In the genomic region with DNA sequence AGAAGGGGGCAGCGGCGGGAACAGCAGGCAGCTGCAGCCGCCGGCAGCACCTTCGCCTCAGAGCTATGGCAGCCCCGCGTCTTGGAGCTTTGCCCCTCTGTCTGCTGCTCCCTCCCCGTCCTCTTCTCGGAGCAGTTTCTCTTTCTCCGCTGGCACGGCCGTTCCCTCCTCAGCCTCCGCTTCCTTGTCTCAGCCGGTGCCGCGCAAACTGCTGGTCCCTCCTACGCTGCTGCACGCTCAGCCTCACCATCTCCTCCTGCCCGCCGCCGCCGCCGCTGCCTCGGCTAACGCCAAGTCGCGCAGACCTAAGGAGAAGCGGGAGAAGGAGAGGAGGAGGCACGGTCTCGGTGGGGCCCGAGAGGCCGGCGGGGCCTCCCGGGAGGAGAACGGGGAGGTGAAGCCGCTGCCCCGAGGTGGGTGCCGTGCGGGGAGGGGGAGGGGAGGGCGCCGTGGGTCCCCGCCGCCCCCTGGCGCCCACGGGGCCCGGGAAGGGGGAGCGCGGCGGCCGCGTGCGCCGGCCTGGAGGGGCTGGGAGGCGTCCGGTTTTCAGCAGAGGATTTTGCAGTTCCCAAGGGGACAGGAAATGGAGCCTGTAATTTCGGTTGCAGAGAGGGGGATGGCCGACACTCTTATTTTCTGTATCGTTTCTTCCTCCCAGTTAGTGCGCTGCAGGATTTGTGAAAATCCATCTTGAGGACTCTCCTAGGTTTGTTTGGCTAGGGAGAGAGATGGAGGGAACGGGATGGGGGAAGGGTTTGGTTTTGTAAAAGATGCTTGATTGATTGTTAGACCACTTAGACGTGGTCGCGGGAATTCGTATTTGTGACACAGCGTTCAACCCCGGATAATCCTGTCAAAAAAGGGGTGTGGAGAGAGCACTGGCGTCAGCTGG, we compare ENCODE assay signal across 8 cellular contexts. TPM values are rescaled to one million over a fixed set of nuclear protein-coding genes. Genes with fewer than 3 reads are reported as not detected.
DNase-seq lines count a peak whose midpoint lies in the region; TF ChIP-seq lines count a peak whose summit lies in the region.

No MANE protein-coding gene starts in this region.

- H4K20me1 ChIP-seq in PC-9 (ENCODE audit: insufficient read depth) = no peaks in the 10 kb centered on the region; the same call in 1 of the 2 replicates

- H2AFZ ChIP-seq in PC-9 = peak overlapping the region; percentile 98

- TF ChIP-seq EP300 in stomach (IDR thresholded peaks at IDR 0.05) = no peak

- peak overlapping the region; percentile 87 to 99 (median 97) for H3K27ac Mint-ChIP-seq in CD4-positive, alpha-beta memory T cell
- peak overlapping the region; percentile 98 to 99 (median 99) for H3K27ac Mint-ChIP-seq in nephron

- no peaks in the 10 kb centered on the region for H3K9me3 ChIP-seq in CD4-positive, alpha-beta memory T cell (ENCODE audit: control insufficient read depth in 1 of 2, low read length in 2 of 2)
- H3K9me3 ChIP-seq in PC-9 (ENCODE audit: insufficient read depth, low read depth) = no peaks in the 10 kb centered on the region
- no peaks in the 10 kb centered on the region for H3K9me3 ChIP-seq in stomach

- TF ChIP-seq CTCF in GM20000 (IDR thresholded peaks at IDR 0.05; ENCODE audit: extremely low read depth, missing control alignments) (no peak), PC-9 (conservative IDR thresholded peaks at IDR 0.05) (no peak), fibroblast of pulmonary artery (IDR thresholded peaks at IDR 0.05; ENCODE audit: low read length, missing control alignments) (no peak), nephron (IDR thresholded peaks at IDR 0.05; ENCODE audit: unreplicated experiment in 3 of 3) (no peak), stomach (IDR thresholded peaks at IDR 0.05) (no peak)

- H3K4me1 ChIP-seq in CD4-positive, alpha-beta memory T cell (ENCODE audit: insufficient read depth, low read length) = peaks cover 51% of the 10 kb centered on the region
- H3K4me1 ChIP-seq in PC-9 (replicated peaks; ENCODE audit: insufficient read depth) = peaks cover 32% of the 10 kb centered on the region
- peaks cover 40 to 72% (median 60%) of the 10 kb centered on the region in 4 donors for H3K4me1 ChIP-seq in stomach

- intact Hi-C loops in CD4-positive, alpha-beta memory T cell (cut with micrococcal nuclease) = loop anchor here (1.0 to 5.0 kb wide), 6 partner anchors 10 to 1395 kb away; a partner anchor contains a TSS
- intact Hi-C loops in PC-9 (cut with micrococcal nuclease; ENCODE audit: unreplicated experiment) (loop anchor here (1.0 to 2.0 kb wide), 2 partner anchors 22 to 40 kb away; no protein-coding TSS in a partner anchor), stomach (cut with DNase I; ENCODE audit: low total_unique reads) (no loop called here)

- H3F3A ChIP-seq in PC-9 (ENCODE audit: insufficient read depth, low read depth) = no peaks in the 10 kb centered on the region; the same call in 1 of the 2 replicates

- WGBS in stomach, 5 donors = 0 to 2% (median 1%) methylated on average over 40 to 67 of the region's 67 CpGs

- CTCF ChIA-PET in CD4-positive, alpha-beta memory T cell (lab: Charles Lee; ENCODE audit: partially characterized antibody) = interaction anchor here (0.7 to 2.5 kb wide), 15 partner anchors 8 to 237 kb away, joined by 3 to 18 read pairs (median 5); no protein-coding TSS in a partner anchor
- CTCF ChIA-PET in PC-9 (lab: Charles Lee) = no interaction called here

- H3K4me3 ChIP-seq in CD4-positive, alpha-beta memory T cell (ENCODE audit: low read length in 2 of 2) = peak overlapping the region; percentile 74 to 99
- H3K4me3 ChIP-seq in PC-9 (peak overlapping the region; percentile 89), fibroblast of pulmonary artery (replicated peaks; ENCODE audit: low read depth, low read length) (peak overlapping the region; percentile 81), stomach (peak overlapping the region; percentile 86 to 100 (median 91))

- H3K4me3 Mint-ChIP-seq in CD4-positive, alpha-beta memory T cell = peak overlapping the region; percentile 91 to 99 (median 98)
- peak overlapping the region; percentile 100 for H3K4me3 Mint-ChIP-seq in nephron

- H3K27ac ChIP-seq in CD4-positive, alpha-beta memory T cell (ENCODE audit: low read depth, low read length) = peak overlapping the region; percentile 89
- H3K27ac ChIP-seq in PC-9 (peak overlapping the region; percentile 51), stomach (peak overlapping the region; percentile 94 to 99 (median 97))

- H3K27me3 Mint-ChIP-seq in CD4-positive, alpha-beta memory T cell = no peaks in the 10 kb centered on the region
- H3K27me3 Mint-ChIP-seq in nephron (ENCODE audit: low read depth) = no peaks in the 10 kb centered on the region

- H3K36me3 Mint-ChIP-seq in CD4-positive, alpha-beta memory T cell = peaks cover 8 to 29% of the 10 kb centered on the region in 2 donors
- H3K36me3 Mint-ChIP-seq in nephron (ENCODE audit: low read depth) = peaks cover 21% of the 10 kb centered on the region

- peak overlapping the region; percentile 92 for H3K4me2 ChIP-seq in PC-9

- H3K79me2 ChIP-seq in PC-9 (ENCODE audit: low read depth) = peaks cover 80% of the 10 kb centered on the region

- H3K27me3 ChIP-seq in CD4-positive, alpha-beta memory T cell (ENCODE audit: insufficient read depth, low read length) = no peaks in the 10 kb centered on the region
- H3K27me3 ChIP-seq in PC-9 (ENCODE audit: insufficient read depth, low read depth) (no peaks in the 10 kb centered on the region), stomach (no peaks in the 10 kb centered on the region)

- TF ChIP-seq POLR2A in stomach (IDR thresholded peaks at IDR 0.05) = no peak

- peak in 3 of 5 donors; percentile 71 to 73 (median 71) for DNase-seq in CD4-positive, alpha-beta memory T cell
- peak; percentile 51 for DNase-seq in GM20000 (ENCODE audit: low spot score)
- peak; percentile 65 for DNase-seq in HS-5 (ENCODE audit: low read depth)
- peak; percentile 39 to 65 for DNase-seq in PC-9
- DNase-seq in activated T-helper 1 cell treated with Interleukin-2 at 50 U/mL for 16 hours (ENCODE audit: low read depth) = peak; percentile 35
- peak; percentile 42 for DNase-seq in fibroblast of pulmonary artery (ENCODE audit: low read depth)
- peak; percentile 68 for DNase-seq in stomach

- no TSS peak for BruUV-seq in PC-9 (replicated peaks; lab: Mats Ljungman, UMichigan)

- H3K9me3 Mint-ChIP-seq in CD4-positive, alpha-beta memory T cell = no peaks in the 10 kb centered on the region
- H3K9me3 Mint-ChIP-seq in nephron = no peaks in the 10 kb centered on the region

- no peaks in the 10 kb centered on the region for H3K36me3 ChIP-seq in CD4-positive, alpha-beta memory T cell (ENCODE audit: insufficient read depth, low read length)
- H3K36me3 ChIP-seq in PC-9 (ENCODE audit: low read depth) (no peaks in the 10 kb centered on the region), stomach (no peaks in the 10 kb centered on the region)

- peaks cover 37 to 74% (median 57%) of the 10 kb centered on the region in 4 donors for H3K4me1 Mint-ChIP-seq in CD4-positive, alpha-beta memory T cell
- H3K4me1 Mint-ChIP-seq in nephron = peaks cover 57% of the 10 kb centered on the region

- H3K9me2 ChIP-seq in PC-9 (ENCODE audit: insufficient read depth) = no peaks in the 10 kb centered on the region

- POLR2A ChIA-PET in CD4-positive, alpha-beta memory T cell (lab: Charles Lee; ENCODE audit: partially characterized antibody) = interaction anchor here (0.7 to 4.1 kb wide), 22 partner anchors 8 to 575 kb away, joined by 3 to 41 read pairs (median 5); a partner anchor contains a TSS
- POLR2A ChIA-PET in PC-9 (lab: Charles Lee; ENCODE audit: unreplicated experiment) = interaction anchor here (0.6 to 0.8 kb wide), 3 partner anchors 21 to 63 kb away, joined by 3 to 14 read pairs (median 6); no protein-coding TSS in a partner anchor

RNA-seq across cellular contexts. Expression of a gene that starts 0.6 kb away (rescaled TPM):
- 10 to 100 TPM; 45.0 to 51.0 TPM for total RNA-seq in CD4-positive, alpha-beta memory T cell
- 1 to 10 TPM; 6.3 to 7.6 TPM for polyA plus RNA-seq in CD4-positive, alpha-beta memory T cell
- 13.3 and 20.7 TPM in 2 replicates for total RNA-seq in PC-9 (2021)
- 10 to 100 TPM; 11.0 to 68.3 (median 11.6) TPM for total RNA-seq in stomach
- polyA plus RNA-seq in stomach = 10 to 100 TPM in 1 of 3 donors, 1 to 10 TPM in 2; 4.2 to 15.4 (median 6.3) TPM

Comparison
In these comparisons a context has a peak if more than half of its experiments do, and no peak if none do; other contexts are left out.
1. Peak in every context shown above with its lines: DNase-seq, H3K4me3 ChIP-seq and H3K27ac ChIP-seq.